In the genomic region with DNA sequence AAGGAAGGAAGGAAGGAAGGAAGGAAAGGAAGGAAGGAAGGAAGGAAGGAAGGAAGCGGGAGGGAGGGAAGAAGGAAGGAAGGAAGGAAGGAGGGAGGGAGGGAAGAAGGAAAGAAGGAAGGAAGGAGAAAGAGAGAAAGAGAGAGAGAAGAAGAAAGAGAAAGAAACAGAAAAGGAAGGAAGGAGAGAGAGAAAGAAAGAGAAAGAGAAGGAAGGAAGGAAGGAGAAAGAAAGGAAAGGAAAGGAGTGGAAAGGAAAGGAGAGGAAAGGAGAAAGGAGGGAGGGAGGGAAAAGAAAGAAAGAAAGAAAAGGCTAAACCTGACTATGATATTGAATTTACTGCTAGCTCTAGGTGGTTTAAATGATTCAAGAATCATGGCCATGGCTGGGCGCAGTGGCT, we compare ENCODE assay signal across 9 cellular contexts. TPM values are rescaled to one million over a fixed set of nuclear protein-coding genes. Genes with fewer than 3 reads are reported as not detected.
"Had no signal": no experiment of that assay in that cellular context is flagged by ENCODE, and none has a peak within 500 bp of the region (broad histone marks: within the 10 kb centered on the region; RNA-seq: fewer than 3 reads in every experiment).

No MANE protein-coding gene starts in this region.

- ATAC-seq: GM12878 had no signal

- H3K4me3 ChIP-seq: GM12878 had no signal

- FAIRE-seq: G401.6, GM12878, GM12891, GM12892, GM18507, GM19239 had no signal

- DNase-seq: GDM1, GF-D8 had no signal

RNA-seq across cellular contexts. Expression of gene ASIP, which starts 5.3 kb away (rescaled TPM):
- total RNA-seq: G401, GM12878 had no signal
